In the genomic region with DNA sequence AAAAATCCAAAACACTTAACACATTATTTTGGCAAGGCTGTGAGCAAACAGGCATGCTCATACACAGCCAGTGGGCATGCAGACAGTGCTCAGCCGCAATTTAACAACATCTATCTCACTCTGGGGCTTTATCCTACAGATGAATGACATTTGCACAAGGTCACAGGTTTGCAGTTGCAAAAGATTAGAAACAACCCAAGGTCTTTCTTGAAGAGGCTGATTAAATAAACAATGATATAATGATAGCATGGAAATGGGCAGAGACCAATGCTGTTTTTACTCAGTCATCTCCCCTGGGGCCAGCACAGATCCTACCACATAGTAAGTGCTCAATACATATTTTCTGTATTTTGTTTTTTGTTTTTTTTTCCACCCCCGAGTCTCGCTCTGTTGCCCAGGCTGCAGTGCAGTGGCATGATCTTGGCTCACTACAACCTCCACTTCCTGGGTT, we compare ENCODE assay signal across 20 cellular contexts. TPM values are rescaled to one million over a fixed set of nuclear protein-coding genes. Genes with fewer than 3 reads are reported as not detected.
A peak's percentile ranks its signal among the peaks of the same experiment; 100 is the strongest.
DNase-seq lines count a peak whose midpoint lies in the region; ATAC-seq and TF ChIP-seq lines count a peak whose summit lies in the region.
"Had no signal": no experiment of that assay in that cellular context is flagged by ENCODE, and none has a peak within 500 bp of the region (broad histone marks: within the 10 kb centered on the region; RNA-seq: fewer than 3 reads in every experiment).

No MANE protein-coding gene starts in this region.

- ATAC-seq in HG02759 (IDR thresholded peaks at IDR 0.05; ENCODE audit: unreplicated experiment) (no peak), GM21360 (IDR thresholded peaks at IDR 0.05; ENCODE audit: unreplicated experiment) (no peak)
- ATAC-seq: left colon; stimulated activated naive CD8-positive, alpha-beta T cell treated with anti-CD3 and anti-CD28 coated beads, Interleukin-15, Interleukin-2, amounts not matched to agents 100 U/mL and 50 U/mL, for 24 hours had no signal

- H3K79me2 ChIP-seq in OCI-LY7 (ENCODE audit: insufficient read depth, low read depth, low read length) = peaks cover 100% of the 10 kb centered on the region

- H4K20me1 ChIP-seq in OCI-LY7 (ENCODE audit: insufficient read depth, low read length) = no peaks in the 10 kb centered on the region

- CTCF ChIA-PET in OCI-LY7 (lab: Charles Lee; ENCODE audit: unreplicated experiment) = no interaction called here

- H3K4me2 ChIP-seq in OCI-LY7 (ENCODE audit: low read length) = peak overlapping the region; percentile 40; the same call in 1 of the 2 replicates

- H3K9me3 ChIP-seq in OCI-LY7 (ENCODE audit: low read length) = peaks cover 30% of the 10 kb centered on the region
- H3K9me3 ChIP-seq: neutrophil had no signal

- peaks cover 69% of the 10 kb centered on the region for H3K4me1 ChIP-seq in OCI-LY7 (ENCODE audit: insufficient read depth, low read length, poor library complexity, severe bottlenecking)

- H3K27ac ChIP-seq in OCI-LY7 (ENCODE audit: low read depth, low read length, poor library complexity, severe bottlenecking) = peak overlapping the region; percentile 51
- H3K27ac ChIP-seq: neutrophil had no signal

- no peak for TF ChIP-seq CTCF in GM12865 (IDR thresholded peaks at IDR 0.05; ENCODE audit: insufficient read depth, low read depth, low read length, missing control alignments)
- TF ChIP-seq CTCF in OCI-LY7 (conservative IDR thresholded peaks at IDR 0.05; ENCODE audit: low read length) = no peak
- TF ChIP-seq CTCF in fibroblast of the aortic adventitia (IDR thresholded peaks at IDR 0.05; ENCODE audit: insufficient read depth, low read length) = no peak

- no peaks in the 10 kb centered on the region for H3K9me2 ChIP-seq in OCI-LY7 (ENCODE audit: insufficient read depth, low read length)

- peaks cover 60% of the 10 kb centered on the region for H3K36me3 ChIP-seq in OCI-LY7 (ENCODE audit: insufficient read depth, low read length)
- H3K36me3 ChIP-seq: neutrophil, Peyer's patch had no signal

- H3K4me3 ChIP-seq in GM12865 (ENCODE audit: low read depth, low read length) = no peak overlapping the region
- no peak overlapping the region for H3K4me3 ChIP-seq in OCI-LY7 (ENCODE audit: low read depth, low read length, poor library complexity, severe bottlenecking)
- H3K4me3 ChIP-seq in fibroblast of the aortic adventitia (ENCODE audit: low read depth, low read length) = no peak overlapping the region
- H3K4me3 ChIP-seq: Peyer's patch had no signal

- intact Hi-C loops in OCI-LY7 (cut with micrococcal nuclease; ENCODE audit: unreplicated experiment) = no loop called here

- no peak overlapping the region for H2AFZ ChIP-seq in OCI-LY7 (ENCODE audit: low read length)

- POLR2A ChIA-PET in OCI-LY7 (lab: Charles Lee) = no interaction called here

- DNase-seq in GM12865 (ENCODE audit: low read depth) (peak; percentile 43), OCI-LY7 (ENCODE audit: low spot score) (no peak), fibroblast of the aortic adventitia (ENCODE audit: low read depth) (peak; percentile 39), stromal cell of bone marrow (ENCODE audit: low read depth) (peak; percentile 22), DMS153 treated with DMSO at 0.1 percent for 48 hours (lab: John Stamatoyannopoulos, UW; ENCODE audit: unreplicated experiment) (no peak)
- DNase-seq: activated CD4-positive, alpha-beta T cell treated with anti-CD3 and anti-CD28 coated beads, Interleukin-2, amount 50 U/mL, for 1 hour; AML-193; amygdala; Calu3; effector CD8-positive, alpha-beta T cell; left colon; NCI-H1417; NCI-H2171; Peyer's patch; retina; stimulated activated naive CD8-positive, alpha-beta T cell treated with anti-CD3 and anti-CD28 coated beads, Interleukin-15, Interleukin-2, amounts not matched to agents 100 U/mL and 50 U/mL, for 24 hours; T-helper 1 cell had no signal

- no TSS peak for BruUV-seq in OCI-LY7 (replicated peaks; lab: Mats Ljungman, UMichigan)

RNA-seq across cellular contexts. Expression of gene A4GALT, which starts 9.4 kb away (rescaled TPM):
- 48.9 and 61.5 TPM in 2 replicates for total RNA-seq in OCI-LY7 (2014; rRNA removed; shearing (Covaris generic))
- total RNA-seq in OCI-LY7 (2022) (40.5 and 56.0 TPM in 2 replicates), fibroblast of the aortic adventitia (ENCODE audit: low replicate concordance) (18.2 and 22.2 TPM in 2 replicates)

Comparison
In these comparisons a context has a peak if more than half of its experiments do, and no peak if none do; other contexts are left out.
1. DNase-seq: peak in GM12865 (single experiment), fibroblast of the aortic adventitia (single experiment) and stromal cell of bone marrow (single experiment); none in OCI-LY7 (single experiment) and DMS153 treated with DMSO at 0.1 percent for 48 hours (single experiment).